15 cellular contexts compared by ENCODE assay signal in the genomic region with DNA sequence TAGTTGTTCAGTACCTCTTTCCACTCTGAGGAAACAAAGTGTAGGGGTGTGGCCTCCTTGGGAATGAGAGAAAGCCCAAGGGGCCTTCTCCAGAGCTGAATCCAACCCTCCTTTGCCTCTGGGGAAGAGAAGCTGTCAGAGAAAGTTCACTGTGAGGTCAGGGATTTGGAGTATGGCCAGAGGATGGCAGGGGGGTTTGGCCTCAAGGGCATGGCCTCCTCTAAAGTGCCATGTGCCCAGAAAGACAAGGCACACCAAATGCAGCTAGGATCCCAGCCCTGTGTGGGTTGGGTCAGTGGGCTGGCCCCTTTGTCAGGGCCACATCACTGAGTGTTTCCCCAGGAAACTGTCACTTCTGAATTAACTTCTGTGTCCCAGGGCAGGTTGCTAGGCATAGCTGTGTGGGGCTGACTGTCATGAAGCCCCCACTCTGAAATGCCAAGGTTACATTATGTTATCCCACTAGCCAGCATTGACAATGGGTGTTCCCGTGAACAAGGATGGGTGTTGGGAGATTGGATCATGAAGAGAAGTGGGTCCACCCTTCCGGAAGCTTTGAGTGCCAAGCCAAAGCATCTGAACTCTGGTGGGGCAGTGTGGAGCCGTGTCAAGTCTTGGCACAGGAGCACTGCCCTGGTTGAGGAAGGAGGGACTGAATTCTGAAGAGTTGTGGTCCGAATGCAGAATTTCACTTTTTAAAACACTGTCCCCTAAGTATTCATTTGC.
DNase-seq lines count a peak whose midpoint lies in the region; ATAC-seq, FAIRE-seq and TF ChIP-seq lines count a peak whose summit lies in the region.
"Had no signal": no experiment of that assay in that cellular context is flagged by ENCODE, and none has a peak within 500 bp of the region (broad histone marks: within the 10 kb centered on the region; RNA-seq: fewer than 3 reads in every experiment).

No MANE protein-coding gene starts in this region.

- H3K9ac ChIP-seq in HepG2 (ENCODE audit: insufficient read depth, low read depth, low read length) (no peak overlapping the region), astrocyte (ENCODE audit: low read length) (no peak overlapping the region)

- TF ChIP-seq POLR2A in HepG2 (IDR thresholded peaks at IDR 0.05; ENCODE audit: insufficient read depth in 1 of 2, low read depth in 2 of 2, low read length in 2 of 2) (no peak), right lobe of liver (IDR thresholded peaks at IDR 0.05) (no peak), vagina (IDR thresholded peaks at IDR 0.05) (no peak)

- H3K9me3 ChIP-seq in HepG2 (ENCODE audit: low read length) (no peaks in the 10 kb centered on the region), right lobe of liver (no peaks in the 10 kb centered on the region), astrocyte (ENCODE audit: insufficient read depth, low read depth, low read length) (no peaks in the 10 kb centered on the region), vagina (no peaks in the 10 kb centered on the region)

- intact Hi-C loops in HepG2 (cut with micrococcal nuclease; ENCODE audit: unreplicated experiment) (loop anchor here (10.0 kb wide), 1 partner anchor 757 kb away; no protein-coding TSS in a partner anchor), right lobe of liver (cut with DNase I) (loop anchor here (10.0 kb wide), 4 partner anchors 97 to 207 kb away; a partner anchor contains a TSS), vagina (cut with DNase I) (loop anchor here (5.0 to 10.0 kb wide), 2 partner anchors 125 to 1147 kb away; a partner anchor contains a TSS)

- peaks cover 12% of the 10 kb centered on the region for H4K20me1 ChIP-seq in HepG2 (ENCODE audit: insufficient read depth, low read length)
- peaks cover 80% of the 10 kb centered on the region for H4K20me1 ChIP-seq in astrocyte (ENCODE audit: insufficient read depth, low read length)

- H3K36me3 ChIP-seq in HepG2 (replicated peaks in 1 of 2; ENCODE audit: control insufficient read depth in 1 of 2, insufficient read depth in 2 of 2, low read length in 2 of 2) (peaks cover 19 to 60% of the 10 kb centered on the region in 2 experiments), right lobe of liver (no peaks in the 10 kb centered on the region), astrocyte (ENCODE audit: insufficient read depth, low read length) (peaks cover 8% of the 10 kb centered on the region), vagina (no peaks in the 10 kb centered on the region)

- TF ChIP-seq RAD21 in HepG2 (CRISPR knock-in tag; IDR thresholded peaks at IDR 0.05): no peak

- H2AFZ ChIP-seq in HepG2 (ENCODE audit: low read length) (no peak overlapping the region), astrocyte (ENCODE audit: low read depth, low read length) (no peak overlapping the region)

- BruUV-seq in HepG2 (replicated peaks; lab: Mats Ljungman, UMichigan): no TSS peak

- H3K36me3 Mint-ChIP-seq in astrocyte (ENCODE audit: low read depth, unreplicated experiment) (peaks cover 11% of the 10 kb centered on the region), nephron (ENCODE audit: low read depth) (peaks cover 13% of the 10 kb centered on the region)
- H3K36me3 Mint-ChIP-seq in effector memory CD8-positive, alpha-beta T cell (ENCODE audit: insufficient read depth): peaks cover 5% of the 10 kb centered on the region

- H3K4me2 ChIP-seq in HepG2 (ENCODE audit: low read depth, low read length) (no peak overlapping the region), astrocyte (ENCODE audit: low read length) (peak overlapping the region; percentile 24)

- H3K27me3 Mint-ChIP-seq in astrocyte (ENCODE audit: low read depth, unreplicated experiment) (no peaks in the 10 kb centered on the region), nephron (ENCODE audit: low read depth) (no peaks in the 10 kb centered on the region)
- H3K27me3 Mint-ChIP-seq in effector memory CD8-positive, alpha-beta T cell: no peaks in the 10 kb centered on the region
- H3K27me3 Mint-ChIP-seq: activated T-cell treated with anti-CD3 and anti-CD28 coated beads, Interleukin-2, amount 50 U/mL, for 24 hours had no signal

- DNase-seq in HepG2 (ENCODE audit: low spot score) (no peak), right lobe of liver (no peak), astrocyte (ENCODE audit: low read depth) (no peak), vagina (ENCODE audit: extremely low spot score in 2 of 2) (no peak), NCI-H510A (lab: John Stamatoyannopoulos, UW) (no peak)
- no peak for DNase-seq in effector memory CD8-positive, alpha-beta T cell
- DNase-seq: activated CD4-positive, CD25-positive, alpha-beta regulatory T cell treated with anti-CD3 and anti-CD28 coated beads, Interleukin-2, amount 50 U/mL, for 72 hours; activated T-cell treated with anti-CD3 and anti-CD28 coated beads, Interleukin-2, amount 50 U/mL, for 24 hours; aorta; Kasumi-1; NCI-H187 treated with DMSO at 0.1 percent for 48 hours had no signal

- TF ChIP-seq CTCF in HepG2 (CRISPR knock-in tag; IDR thresholded peaks at IDR 0.05): no peak
- TF ChIP-seq CTCF in right lobe of liver (IDR thresholded peaks at IDR 0.05): no peak
- no peak for TF ChIP-seq CTCF in astrocyte (IDR thresholded peaks at IDR 0.05; ENCODE audit: insufficient read depth, low read depth, low read length)
- no peak for TF ChIP-seq CTCF in nephron (IDR thresholded peaks at IDR 0.05; ENCODE audit: unreplicated experiment in 3 of 3)
- no peak for TF ChIP-seq CTCF in vagina (IDR thresholded peaks at IDR 0.05)

- no peak for FAIRE-seq in HepG2 (lab: Jason Lieb, UNC)
- FAIRE-seq in astrocyte (lab: Jason Lieb, UNC): no peak
- FAIRE-seq: endometrium, GM12878 had no signal

- H3K4me1 ChIP-seq in HepG2 (ENCODE audit: insufficient read depth, low read length) (peaks cover 63% of the 10 kb centered on the region), right lobe of liver (peaks cover 0 to 25% (median 12%) of the 10 kb centered on the region in 4 donors), astrocyte (ENCODE audit: insufficient read depth, low read length) (peaks cover 49% of the 10 kb centered on the region), vagina (peaks cover 85% of the 10 kb centered on the region)

- H3K27me3 ChIP-seq in HepG2 (ENCODE audit: control insufficient read depth in 1 of 2, insufficient read depth in 2 of 2, low read length in 2 of 2) (no peaks in the 10 kb centered on the region), right lobe of liver (no peaks in the 10 kb centered on the region), astrocyte (ENCODE audit: insufficient read depth, low read length) (no peaks in the 10 kb centered on the region), vagina (no peaks in the 10 kb centered on the region)

- ATAC-seq in HepG2 (no peak), right lobe of liver (no peak), GM21723 (IDR thresholded peaks at IDR 0.05; ENCODE audit: unreplicated experiment) (no peak)
- ATAC-seq in effector memory CD8-positive, alpha-beta T cell (replicated peaks): no peak
- ATAC-seq: GM12878 had no signal

- H3K9me3 Mint-ChIP-seq in astrocyte (ENCODE audit: unreplicated experiment): no peaks in the 10 kb centered on the region
- H3K9me3 Mint-ChIP-seq in nephron: no peaks in the 10 kb centered on the region
- H3K9me3 Mint-ChIP-seq in effector memory CD8-positive, alpha-beta T cell: no peaks in the 10 kb centered on the region
- H3K9me3 Mint-ChIP-seq: activated T-cell treated with anti-CD3 and anti-CD28 coated beads, Interleukin-2, amount 50 U/mL, for 24 hours had no signal

- H3K4me1 Mint-ChIP-seq in astrocyte (ENCODE audit: low read depth, unreplicated experiment) (peaks cover 52% of the 10 kb centered on the region), nephron (peaks cover 73% of the 10 kb centered on the region)
- peaks cover 0 to 6% of the 10 kb centered on the region in 2 donors for H3K4me1 Mint-ChIP-seq in effector memory CD8-positive, alpha-beta T cell (ENCODE audit: low read depth in 2 of 2)

- WGBS in HepG2 (ENCODE audit: low lambda C conversion rate): 90% methylated on average over 4 of the region's 4 CpGs
- no CpG with 5 or more reads among the region's 4 CpGs for WGBS in right lobe of liver (ENCODE audit: insufficient coverage, low coverage, low lambda C conversion rate, missing lambda C conversion rate)

- no peak overlapping the region for H3K27ac ChIP-seq in HepG2 (ENCODE audit: extremely low read length, insufficient read depth, low read length)
- no peak overlapping the region for H3K27ac ChIP-seq in right lobe of liver
- peak overlapping the region; percentile 13 for H3K27ac ChIP-seq in astrocyte (ENCODE audit: low read depth, low read length)
- peak overlapping the region; percentile 68 for H3K27ac ChIP-seq in vagina

- H3K4me3 ChIP-seq in HepG2 (replicated peaks in 1 of 3; ENCODE audit: insufficient read depth in 1 of 3, low read depth in 2 of 3, low read length in 3 of 3) (no peak overlapping the region), right lobe of liver (no peak overlapping the region), astrocyte (ENCODE audit: insufficient read depth, low read depth, low read length) (no peak overlapping the region), vagina (no peak overlapping the region)
- H3K4me3 ChIP-seq: GM12878 had no signal

- peak overlapping the region; percentile 47 for H3K27ac Mint-ChIP-seq in astrocyte (ENCODE audit: unreplicated experiment)
- peak overlapping the region in 2 of 3 experiments; percentile 23 for H3K27ac Mint-ChIP-seq in nephron
- H3K27ac Mint-ChIP-seq in effector memory CD8-positive, alpha-beta T cell: peak overlapping the region in 1 of 2 donors; percentile 2

- CTCF ChIA-PET in HepG2 (lab: Yijun Ruan, JAX; ENCODE audit: low intra/inter-chr PET ratio, low total read pairs): no interaction called here

- in situ Hi-C loops in HepG2 (cut with HindIII; ENCODE audit: extremely low pct_ligation_motif_present, low pct_unique_long_range_greater_than_20kb): loop anchor here (25.0 kb wide), 1 partner anchor 105 kb away; no protein-coding TSS in a partner anchor

- H3K4me3 Mint-ChIP-seq in astrocyte (ENCODE audit: unreplicated experiment) (no peak overlapping the region), nephron (no peak overlapping the region)
- no peak overlapping the region for H3K4me3 Mint-ChIP-seq in effector memory CD8-positive, alpha-beta T cell
- H3K4me3 Mint-ChIP-seq: activated T-cell treated with anti-CD3 and anti-CD28 coated beads, Interleukin-2, amount 50 U/mL, for 24 hours had no signal

- POLR2A ChIA-PET in HepG2 (lab: Yijun Ruan, JAX): interaction anchor here (1.4 kb wide), 1 partner anchor 35 kb away, joined by 3 read pairs; no protein-coding TSS in a partner anchor

- no peaks in the 10 kb centered on the region for H3K79me2 ChIP-seq in HepG2 (ENCODE audit: insufficient read depth, low read length)
- peaks cover 79% of the 10 kb centered on the region for H3K79me2 ChIP-seq in astrocyte (ENCODE audit: insufficient read depth, low read length)

- TF ChIP-seq EP300 in HepG2 (IDR thresholded peaks at IDR 0.05; ENCODE audit: low read depth in 2 of 2, low read length in 2 of 2) (no peak), HepG2 (CRISPR knock-in tag; IDR thresholded peaks at IDR 0.05; ENCODE audit: borderline replicate concordance) (no peak)

TF ChIP-seq in HepG2, 621 proteins besides CTCF, POLR2A, EP300 and RAD21 (continues in another document):
- TF ChIP-seq ZNF768 (CRISPR knock-in tag; IDR thresholded peaks at IDR 0.05): no peak
- no peak for TF ChIP-seq NONO (IDR thresholded peaks at IDR 0.05)
- no peak for TF ChIP-seq NONO (CRISPR knock-in tag; conservative IDR thresholded peaks at IDR 0.05)
- TF ChIP-seq ZNF501 (CRISPR knock-in tag; IDR thresholded peaks at IDR 0.05): no peak
- peak; percentile 38 for TF ChIP-seq RBM22 (optimal IDR thresholded peaks at IDR 0.05; ENCODE audit: low read length)

Comparison
In these comparisons a context has a peak if more than half of its experiments do, and no peak if none do; other contexts are left out.
1. H3K27ac ChIP-seq: peak in astrocyte (single experiment) and vagina (single experiment); none in HepG2 (single experiment) and right lobe of liver (0 of 3).